Comparison of ENCODE assay signal across 1 cellular context in genomic region chr4:38672247-38673071, GRCh38.
A peak's percentile ranks its signal among the peaks of the same experiment; 100 is the strongest.
TF ChIP-seq lines count a peak whose summit lies in the region.

No MANE protein-coding gene starts in this region.

TF ChIP-seq in HCT116, 20 proteins besides CTCF, POLR2A, EP300 and RAD21 (continued from another document):
- TF ChIP-seq POLR2AphosphoS5 (IDR thresholded peaks at IDR 0.05; ENCODE audit: low read depth, low read length), result 0 out of 2 replicates have a peak, but pooled peaks have one; percentile 15
- TF ChIP-seq SP1 (IDR thresholded peaks at IDR 0.05; ENCODE audit: low read depth), result no peak
TF ChIP-seq in HCT116: peak in this region for 1.
